ENCODE assay signal across 15 cellular contexts in the genomic region with DNA sequence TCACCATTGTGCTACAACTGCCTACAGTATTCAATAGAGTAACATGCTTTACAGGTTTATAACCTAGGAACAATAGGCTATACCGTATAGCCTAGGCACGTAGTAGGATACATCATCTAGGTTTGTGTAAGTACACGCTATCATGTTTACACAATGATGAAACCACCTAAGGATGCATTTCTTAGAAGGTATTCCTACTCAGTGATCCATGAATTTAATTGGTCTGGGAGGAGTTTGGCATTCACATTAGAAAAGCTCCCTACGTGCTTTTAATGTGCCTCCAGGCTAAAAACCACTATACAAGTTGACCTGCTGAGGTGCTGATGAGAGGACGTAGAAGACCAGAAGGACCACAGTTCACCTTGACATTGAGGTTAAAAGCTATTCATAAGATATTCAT.
"Had no signal": no experiment of that assay in that cellular context is flagged by ENCODE, and none has a peak within 500 bp of the region (broad histone marks: within the 10 kb centered on the region; RNA-seq: fewer than 3 reads in every experiment).

No MANE protein-coding gene starts in this region.

- H3K36me3 ChIP-seq: left ventricle myocardium inferior, prostate gland, sigmoid colon, transverse colon had no signal

- DNase-seq: activated gamma-delta T cell; activated T-cell treated with anti-CD3 and anti-CD28 coated beads, Interleukin-2, amount 50 U/mL, for 24 hours; amygdala; dorsolateral prefrontal cortex; head of caudate nucleus; left ventricle myocardium inferior; mesenchymal stem cell; sigmoid colon; stimulated activated CD4-positive, alpha-beta T cell treated with anti-CD3 and anti-CD28 coated beads, Interleukin-2, amount 100 ng/mL, for 24 hours; stimulated activated naive B cell treated with anti-CD40 and anti-IgM and Interleukin-4, amounts not matched to agents 10 μg/mL and 1 μg/mL and 100 μg/mL, for 72 hours; substantia nigra; transverse colon had no signal

- H3K27me3 ChIP-seq: dorsolateral prefrontal cortex, sigmoid colon, transverse colon had no signal

- H3K4me3 ChIP-seq: dorsolateral prefrontal cortex, left ventricle myocardium inferior, prostate gland, sigmoid colon, transverse colon had no signal

- H3K9me3 ChIP-seq: left ventricle myocardium inferior, prostate gland, sigmoid colon, transverse colon had no signal

- ATAC-seq: activated CD4-positive, CD25-positive, alpha-beta regulatory T cell treated with anti-CD3 and anti-CD28 coated beads, Interleukin-2, amount 50 U/mL, for 24 hours; foreskin keratinocyte; stimulated activated naive B cell treated with anti-CD40 and anti-IgM and Interleukin-4, amounts not matched to agents 10 μg/mL and 1 μg/mL and 100 μg/mL, for 72 hours had no signal

- H3K27ac ChIP-seq: dorsolateral prefrontal cortex, foreskin keratinocyte, left ventricle myocardium inferior, prostate gland, sigmoid colon, transverse colon had no signal

- H3K4me1 ChIP-seq: foreskin keratinocyte, prostate gland, sigmoid colon, transverse colon had no signal
